Comparison of ENCODE assay signal across 1 cellular context in the genomic region with DNA sequence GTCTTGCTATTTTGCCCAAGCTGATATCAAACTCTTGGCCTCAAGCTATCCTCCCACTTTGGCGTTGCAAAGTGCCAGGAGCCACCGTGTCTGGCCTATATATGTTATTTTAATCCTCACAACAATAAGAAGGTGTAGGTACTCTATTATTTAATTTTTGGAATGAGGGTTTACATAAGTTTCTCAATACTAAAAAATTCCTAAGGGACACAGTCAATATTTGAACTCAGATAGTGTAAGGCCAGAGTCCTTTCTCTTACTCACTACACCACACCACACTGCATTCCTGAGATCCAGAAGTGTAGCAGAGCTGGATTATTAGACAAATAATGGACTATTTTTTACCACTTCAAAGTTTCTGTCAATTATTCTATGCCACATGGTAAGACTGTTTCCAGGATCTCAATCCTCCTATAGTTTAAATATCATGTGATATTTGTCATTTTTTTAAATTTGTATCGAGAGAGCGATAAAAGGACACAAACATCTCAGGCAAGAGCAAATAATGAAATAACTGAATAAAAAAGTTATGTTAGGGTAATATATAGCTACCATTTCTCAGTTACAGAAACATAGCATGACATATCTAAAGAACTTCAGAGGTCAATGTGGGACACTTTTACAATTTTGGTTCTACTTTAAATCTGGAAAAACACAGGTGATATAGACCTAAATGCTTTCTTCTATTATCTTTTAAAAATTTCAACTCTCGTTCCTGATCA.
A peak's percentile ranks its signal among the peaks of the same experiment; 100 is the strongest.
TF ChIP-seq lines count a peak whose summit lies in the region.

No MANE protein-coding gene starts in this region.

TF ChIP-seq in HepG2, 621 proteins besides CTCF, POLR2A, EP300 and RAD21 (continued from another document and continues in another):
- TF ChIP-seq ZBTB10 (CRISPR knock-in tag; IDR thresholded peaks at IDR 0.05; ENCODE audit: borderline replicate concordance) (no peak), WIZ (CRISPR knock-in tag; IDR thresholded peaks at IDR 0.05) (no peak), ZFP90 (CRISPR knock-in tag; IDR thresholded peaks at IDR 0.05; ENCODE audit: borderline replicate concordance) (no peak), ELF4 (CRISPR knock-in tag; IDR thresholded peaks at IDR 0.05; ENCODE audit: borderline replicate concordance) (no peak), AKAP8 (CRISPR knock-in tag; IDR thresholded peaks at IDR 0.05) (no peak), NFE2L1 (CRISPR knock-in tag; IDR thresholded peaks at IDR 0.05; ENCODE audit: borderline replicate concordance) (no peak), MXD1 (CRISPR knock-in tag; IDR thresholded peaks at IDR 0.05) (no peak), ZNF17 (CRISPR knock-in tag; IDR thresholded peaks at IDR 0.05) (no peak), ZNF264 (CRISPR knock-in tag; IDR thresholded peaks at IDR 0.05) (no peak; the same call in 1 of the 2 replicates), RBM22 (optimal IDR thresholded peaks at IDR 0.05; ENCODE audit: low read length) (peak; percentile 57), ZSCAN21 (CRISPR knock-in tag; IDR thresholded peaks at IDR 0.05; ENCODE audit: borderline replicate concordance) (no peak), PCBP2 (optimal IDR thresholded peaks at IDR 0.05; ENCODE audit: low read depth, low read length, poor library complexity, severe bottlenecking) (no peak), ZNF652 (CRISPR knock-in tag; IDR thresholded peaks at IDR 0.05; ENCODE audit: borderline replicate concordance, low read depth) (no peak), ZNF343 (CRISPR knock-in tag; IDR thresholded peaks at IDR 0.05) (0 out of 2 replicates have a peak, but pooled peaks have one; percentile 29), PLRG1 (conservative IDR thresholded peaks at IDR 0.05) (no peak), HHEX (CRISPR knock-in tag; IDR thresholded peaks at IDR 0.05) (peak; percentile 76), JUN (CRISPR knock-in tag; IDR thresholded peaks at IDR 0.05) (peak; percentile 93), ZNF484 (CRISPR knock-in tag; IDR thresholded peaks at IDR 0.05; ENCODE audit: borderline replicate concordance, low read depth) (no peak), ZNF432 (CRISPR knock-in tag; IDR thresholded peaks at IDR 0.05; ENCODE audit: borderline replicate concordance) (no peak), ERF (CRISPR knock-in tag; IDR thresholded peaks at IDR 0.05) (peak; percentile 76; the same call in 1 of the 2 replicates), U2AF1 (optimal IDR thresholded peaks at IDR 0.05; ENCODE audit: low read depth, low read length) (no peak), NAIF1 (CRISPR knock-in tag; IDR thresholded peaks at IDR 0.05; ENCODE audit: borderline replicate concordance) (no peak), RELA (CRISPR knock-in tag; IDR thresholded peaks at IDR 0.05) (no peak), ZNF773 (CRISPR knock-in tag; IDR thresholded peaks at IDR 0.05; ENCODE audit: borderline replicate concordance) (no peak), ZSCAN29 (CRISPR knock-in tag; conservative IDR thresholded peaks at IDR 0.05) (peak; percentile 81; the same call in 1 of the 2 replicates), SMC3 (IDR thresholded peaks at IDR 0.05; ENCODE audit: low read length) (no peak), SOX13 (IDR thresholded peaks at IDR 0.05) (peak; percentile 84), SOX13 (CRISPR knock-in tag; conservative IDR thresholded peaks at IDR 0.05 in 1 of 2, IDR thresholded peaks at IDR 0.05 in 1 of 2) (peak; percentile 73 to 97; a peak in 2 of 4 replicates), ZNF326 (CRISPR knock-in tag; IDR thresholded peaks at IDR 0.05; ENCODE audit: borderline replicate concordance) (no peak), RFX5 (IDR thresholded peaks at IDR 0.05; ENCODE audit: low read depth, low read length) (no peak), ASH2L (IDR thresholded peaks at IDR 0.05; ENCODE audit: insufficient read length, low read depth, low read length) (peak; percentile 86), PITX1 (CRISPR knock-in tag; IDR thresholded peaks at IDR 0.05) (peak; percentile 90), GZF1 (CRISPR knock-in tag; IDR thresholded peaks at IDR 0.05) (no peak), SRY (CRISPR knock-in tag; IDR thresholded peaks at IDR 0.05) (no peak), CENPX (CRISPR knock-in tag; IDR thresholded peaks at IDR 0.05) (no peak), ZNF720 (CRISPR knock-in tag; IDR thresholded peaks at IDR 0.05) (no peak), MYC (CRISPR knock-in tag; IDR thresholded peaks at IDR 0.05; ENCODE audit: borderline replicate concordance) (no peak), ZNF619 (CRISPR knock-in tag; IDR thresholded peaks at IDR 0.05) (no peak), PAF1 (CRISPR knock-in tag; IDR thresholded peaks at IDR 0.05) (no peak), ZNF350 (CRISPR knock-in tag; IDR thresholded peaks at IDR 0.05; ENCODE audit: borderline replicate concordance, low read depth) (no peak), NONO (IDR thresholded peaks at IDR 0.05) (no peak), NONO (CRISPR knock-in tag; conservative IDR thresholded peaks at IDR 0.05) (peak; percentile 72; the same call in 1 of the 2 replicates), ZNF552 (CRISPR knock-in tag; IDR thresholded peaks at IDR 0.05; ENCODE audit: borderline replicate concordance) (no peak), E2F5 (CRISPR knock-in tag; conservative IDR thresholded peaks at IDR 0.05) (no peak), ZSCAN9 (CRISPR knock-in tag; IDR thresholded peaks at IDR 0.05; ENCODE audit: borderline replicate concordance) (0 out of 2 replicates have a peak, but pooled peaks have one; percentile 62), ZNF180 (CRISPR knock-in tag; IDR thresholded peaks at IDR 0.05; ENCODE audit: borderline replicate concordance, low read depth) (no peak), ZSCAN22 (CRISPR knock-in tag; IDR thresholded peaks at IDR 0.05) (no peak)
- TF ChIP-seq, protein P1, sequence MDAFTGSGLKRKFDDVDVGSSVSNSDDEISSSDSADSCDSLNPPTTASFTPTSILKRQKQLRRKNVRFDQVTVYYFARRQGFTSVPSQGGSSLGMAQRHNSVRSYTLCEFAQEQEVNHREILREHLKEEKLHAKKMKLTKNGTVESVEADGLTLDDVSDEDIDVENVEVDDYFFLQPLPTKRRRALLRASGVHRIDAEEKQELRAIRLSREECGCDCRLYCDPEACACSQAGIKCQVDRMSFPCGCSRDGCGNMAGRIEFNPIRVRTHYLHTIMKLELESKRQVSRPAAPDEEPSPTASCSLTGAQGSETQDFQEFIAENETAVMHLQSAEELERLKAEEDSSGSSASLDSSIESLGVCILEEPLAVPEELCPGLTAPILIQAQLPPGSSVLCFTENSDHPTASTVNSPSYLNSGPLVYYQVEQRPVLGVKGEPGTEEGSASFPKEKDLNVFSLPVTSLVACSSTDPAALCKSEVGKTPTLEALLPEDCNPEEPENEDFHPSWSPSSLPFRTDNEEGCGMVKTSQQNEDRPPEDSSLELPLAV (CRISPR knock-in tag; conservative IDR thresholded peaks at IDR 0.05; ENCODE audit: low read depth): no peak
- TF ChIP-seq, protein P2, sequence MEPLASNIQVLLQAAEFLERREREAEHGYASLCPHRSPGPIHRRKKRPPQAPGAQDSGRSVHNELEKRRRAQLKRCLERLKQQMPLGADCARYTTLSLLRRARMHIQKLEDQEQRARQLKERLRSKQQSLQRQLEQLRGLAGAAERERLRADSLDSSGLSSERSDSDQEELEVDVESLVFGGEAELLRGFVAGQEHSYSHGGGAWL (CRISPR knock-in tag; IDR thresholded peaks at IDR 0.05): no peak
- TF ChIP-seq, protein P3, sequence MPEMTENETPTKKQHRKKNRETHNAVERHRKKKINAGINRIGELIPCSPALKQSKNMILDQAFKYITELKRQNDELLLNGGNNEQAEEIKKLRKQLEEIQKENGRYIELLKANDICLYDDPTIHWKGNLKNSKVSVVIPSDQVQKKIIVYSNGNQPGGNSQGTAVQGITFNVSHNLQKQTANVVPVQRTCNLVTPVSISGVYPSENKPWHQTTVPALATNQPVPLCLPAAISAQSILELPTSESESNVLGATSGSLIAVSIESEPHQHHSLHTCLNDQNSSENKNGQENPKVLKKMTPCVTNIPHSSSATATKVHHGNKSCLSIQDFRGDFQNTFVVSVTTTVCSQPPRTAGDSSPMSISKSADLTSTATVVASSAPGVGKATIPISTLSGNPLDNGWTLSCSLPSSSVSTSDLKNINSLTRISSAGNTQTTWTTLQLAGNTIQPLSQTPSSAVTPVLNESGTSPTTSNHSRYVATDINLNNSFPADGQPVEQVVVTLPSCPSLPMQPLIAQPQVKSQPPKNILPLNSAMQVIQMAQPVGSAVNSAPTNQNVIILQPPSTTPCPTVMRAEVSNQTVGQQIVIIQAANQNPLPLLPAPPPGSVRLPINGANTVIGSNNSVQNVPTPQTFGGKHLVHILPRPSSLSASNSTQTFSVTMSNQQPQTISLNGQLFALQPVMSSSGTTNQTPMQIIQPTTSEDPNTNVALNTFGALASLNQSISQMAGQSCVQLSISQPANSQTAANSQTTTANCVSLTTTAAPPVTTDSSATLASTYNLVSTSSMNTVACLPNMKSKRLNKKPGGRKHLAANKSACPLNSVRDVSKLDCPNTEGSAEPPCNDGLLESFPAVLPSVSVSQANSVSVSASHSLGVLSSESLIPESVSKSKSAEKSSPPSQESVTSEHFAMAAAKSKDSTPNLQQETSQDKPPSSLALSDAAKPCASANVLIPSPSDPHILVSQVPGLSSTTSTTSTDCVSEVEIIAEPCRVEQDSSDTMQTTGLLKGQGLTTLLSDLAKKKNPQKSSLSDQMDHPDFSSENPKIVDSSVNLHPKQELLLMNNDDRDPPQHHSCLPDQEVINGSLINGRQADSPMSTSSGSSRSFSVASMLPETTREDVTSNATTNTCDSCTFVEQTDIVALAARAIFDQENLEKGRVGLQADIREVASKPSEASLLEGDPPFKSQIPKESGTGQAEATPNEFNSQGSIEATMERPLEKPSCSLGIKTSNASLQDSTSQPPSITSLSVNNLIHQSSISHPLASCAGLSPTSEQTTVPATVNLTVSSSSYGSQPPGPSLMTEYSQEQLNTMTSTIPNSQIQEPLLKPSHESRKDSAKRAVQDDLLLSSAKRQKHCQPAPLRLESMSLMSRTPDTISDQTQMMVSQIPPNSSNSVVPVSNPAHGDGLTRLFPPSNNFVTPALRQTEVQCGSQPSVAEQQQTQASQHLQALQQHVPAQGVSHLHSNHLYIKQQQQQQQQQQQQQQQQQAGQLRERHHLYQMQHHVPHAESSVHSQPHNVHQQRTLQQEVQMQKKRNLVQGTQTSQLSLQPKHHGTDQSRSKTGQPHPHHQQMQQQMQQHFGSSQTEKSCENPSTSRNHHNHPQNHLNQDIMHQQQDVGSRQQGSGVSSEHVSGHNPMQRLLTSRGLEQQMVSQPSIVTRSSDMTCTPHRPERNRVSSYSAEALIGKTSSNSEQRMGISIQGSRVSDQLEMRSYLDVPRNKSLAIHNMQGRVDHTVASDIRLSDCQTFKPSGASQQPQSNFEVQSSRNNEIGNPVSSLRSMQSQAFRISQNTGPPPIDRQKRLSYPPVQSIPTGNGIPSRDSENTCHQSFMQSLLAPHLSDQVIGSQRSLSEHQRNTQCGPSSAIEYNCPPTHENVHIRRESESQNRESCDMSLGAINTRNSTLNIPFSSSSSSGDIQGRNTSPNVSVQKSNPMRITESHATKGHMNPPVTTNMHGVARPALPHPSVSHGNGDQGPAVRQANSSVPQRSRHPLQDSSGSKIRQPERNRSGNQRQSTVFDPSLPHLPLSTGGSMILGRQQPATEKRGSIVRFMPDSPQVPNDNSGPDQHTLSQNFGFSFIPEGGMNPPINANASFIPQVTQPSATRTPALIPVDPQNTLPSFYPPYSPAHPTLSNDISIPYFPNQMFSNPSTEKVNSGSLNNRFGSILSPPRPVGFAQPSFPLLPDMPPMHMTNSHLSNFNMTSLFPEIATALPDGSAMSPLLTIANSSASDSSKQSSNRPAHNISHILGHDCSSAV (CRISPR knock-in tag; IDR thresholded peaks at IDR 0.05; ENCODE audit: borderline replicate concordance): no peak
- TF ChIP-seq, protein P4, sequence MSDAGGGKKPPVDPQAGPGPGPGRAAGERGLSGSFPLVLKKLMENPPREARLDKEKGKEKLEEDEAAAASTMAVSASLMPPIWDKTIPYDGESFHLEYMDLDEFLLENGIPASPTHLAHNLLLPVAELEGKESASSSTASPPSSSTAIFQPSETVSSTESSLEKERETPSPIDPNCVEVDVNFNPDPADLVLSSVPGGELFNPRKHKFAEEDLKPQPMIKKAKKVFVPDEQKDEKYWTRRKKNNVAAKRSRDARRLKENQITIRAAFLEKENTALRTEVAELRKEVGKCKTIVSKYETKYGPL (CRISPR knock-in tag; IDR thresholded peaks at IDR 0.05): peak; percentile 52; the same call in 1 of the 2 replicates
- TF ChIP-seq, protein P5, sequence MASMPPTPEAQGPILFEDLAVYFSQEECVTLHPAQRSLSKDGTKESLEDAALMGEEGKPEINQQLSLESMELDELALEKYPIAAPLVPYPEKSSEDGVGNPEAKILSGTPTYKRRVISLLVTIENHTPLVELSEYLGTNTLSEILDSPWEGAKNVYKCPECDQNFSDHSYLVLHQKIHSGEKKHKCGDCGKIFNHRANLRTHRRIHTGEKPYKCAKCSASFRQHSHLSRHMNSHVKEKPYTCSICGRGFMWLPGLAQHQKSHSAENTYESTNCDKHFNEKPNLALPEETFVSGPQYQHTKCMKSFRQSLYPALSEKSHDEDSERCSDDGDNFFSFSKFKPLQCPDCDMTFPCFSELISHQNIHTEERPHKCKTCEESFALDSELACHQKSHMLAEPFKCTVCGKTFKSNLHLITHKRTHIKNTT (CRISPR knock-in tag; IDR thresholded peaks at IDR 0.05): no peak
